Comparison of ENCODE assay signal across 17 cellular contexts in genomic region chr6:98695076-98695816, GRCh38.
"Had no signal": no experiment of that assay in that cellular context is flagged by ENCODE, and none has a peak within 500 bp of the region (broad histone marks: within the 10 kb centered on the region; RNA-seq: fewer than 3 reads in every experiment).

No MANE protein-coding gene starts in this region.

- H3K4me1 ChIP-seq: tibial nerve, uterus had no signal

- H3K27ac ChIP-seq: tibial nerve, uterus, VCaP had no signal

- H3K36me3 ChIP-seq: tibial nerve, uterus had no signal

- H3K27ac Mint-ChIP-seq: naive thymus-derived CD4-positive, alpha-beta T cell had no signal

- DNase-seq: activated CD4-positive, alpha-beta T cell treated with anti-CD3 and anti-CD28 coated beads for 1 hour; activated CD8-positive, alpha-beta memory T cell treated with anti-CD3 and anti-CD28 coated beads for 24 hours; activated CD8-positive, alpha-beta memory T cell treated with anti-CD3 and anti-CD28 coated beads, Interleukin-2, amount 50 U/mL, for 48 hours; activated effector memory CD4-positive, alpha-beta T cell treated with Interleukin-2 at 50 U/mL for 16 hours; activated naive CD4-positive, alpha-beta T cell treated with anti-CD3 and anti-CD28 coated beads, Interleukin-2, amount 50 U/mL, for 16 hours; activated T-cell treated with anti-CD3 and anti-CD28 coated beads, Interleukin-2, amount 50 U/mL, for 48 hours; foreskin melanocyte; kidney glomerular epithelial cell; left ventricle myocardium superior; mesenchymal stem cell; naive thymus-derived CD4-positive, alpha-beta T cell; stimulated activated CD8-positive, alpha-beta memory T cell treated with anti-CD3 and anti-CD28 coated beads, Interleukin-4, amount 100 ng/mL, for 48 hours; stimulated activated naive CD4-positive, alpha-beta T cell; T1000; uterus had no signal

- ATAC-seq: left ventricle myocardium superior; naive thymus-derived CD4-positive, alpha-beta T cell had no signal

- H3K4me3 Mint-ChIP-seq: naive thymus-derived CD4-positive, alpha-beta T cell had no signal

- H3K4me3 ChIP-seq: tibial nerve, uterus had no signal

- H3K36me3 Mint-ChIP-seq: naive thymus-derived CD4-positive, alpha-beta T cell had no signal

- H3K27me3 ChIP-seq: tibial nerve, uterus had no signal

- H3K4me1 Mint-ChIP-seq: naive thymus-derived CD4-positive, alpha-beta T cell had no signal
